25 cellular contexts compared by ENCODE assay signal in genomic region chr17:55584861-55585260, GRCh38.
"Had no signal": no experiment of that assay in that cellular context is flagged by ENCODE, and none has a peak within 500 bp of the region (broad histone marks: within the 10 kb centered on the region; RNA-seq: fewer than 3 reads in every experiment).

No MANE protein-coding gene starts in this region.

- FAIRE-seq: urothelium cell line had no signal

- H3K4me3 Mint-ChIP-seq: immature natural killer cell; mesothelial cell of epicardium; naive thymus-derived CD8-positive, alpha-beta T cell; stimulated activated naive CD8-positive, alpha-beta T cell treated with anti-CD3 and anti-CD28 coated beads, Interleukin-15, amount 100 ng/mL, for 72 hours had no signal

- H3K27ac ChIP-seq: dorsolateral prefrontal cortex, neutrophil, thyroid gland had no signal

- H3K27me3 ChIP-seq: dorsolateral prefrontal cortex, pancreas, thyroid gland had no signal

- H3K4me1 Mint-ChIP-seq: immature natural killer cell; stimulated activated naive CD8-positive, alpha-beta T cell treated with anti-CD3 and anti-CD28 coated beads, Interleukin-15, amount 100 ng/mL, for 72 hours had no signal

- H3K36me3 ChIP-seq: neutrophil, pancreas, thyroid gland had no signal

- ATAC-seq: left colon; left ventricle myocardium superior; mucosa of descending colon; naive thymus-derived CD8-positive, alpha-beta T cell; sciatic nerve; stimulated activated naive CD8-positive, alpha-beta T cell treated with anti-CD3 and anti-CD28 coated beads, Interleukin-15, amount 100 ng/mL, for 72 hours had no signal

- H3K27ac Mint-ChIP-seq: immature natural killer cell; mesothelial cell of epicardium; naive thymus-derived CD8-positive, alpha-beta T cell; stimulated activated naive CD8-positive, alpha-beta T cell treated with anti-CD3 and anti-CD28 coated beads, Interleukin-15, amount 100 ng/mL, for 72 hours had no signal

- DNase-seq: dorsolateral prefrontal cortex; effector CD4-positive, alpha-beta T cell; hypothalamus; immature natural killer cell; islet precursor cell; kidney glomerular epithelial cell; left colon; left ventricle myocardium superior; mesenchymal stem cell; mucosa of descending colon; naive thymus-derived CD8-positive, alpha-beta T cell; pancreas; stimulated activated CD4-positive, alpha-beta T cell treated with anti-CD3 and anti-CD28 coated beads, Interleukin-12 subunit alpha, Interleukin-12 subunit beta, amount 100 ng/mL, for 4 hours; stimulated activated CD4-positive, alpha-beta T cell treated with anti-CD3 and anti-CD28 coated beads, Interleukin-1b, Interleukin-23, amount 100 ng/mL, for 48 hours; stimulated activated CD4-positive, alpha-beta T cell treated with anti-CD3 and anti-CD28 coated beads, Interleukin-4, amount 100 ng/mL, for 1 hour; stimulated activated CD8-positive, alpha-beta memory T cell treated with anti-CD3 and anti-CD28 coated beads, Interleukin-4, amount 100 ng/mL, for 48 hours; stimulated activated naive CD4-positive, alpha-beta T cell; stimulated activated naive CD8-positive, alpha-beta T cell treated with anti-CD3 and anti-CD28 coated beads, Interleukin-15, amount 100 ng/mL, for 72 hours; thyroid gland; trophoblast cell had no signal

- H3K4me3 ChIP-seq: dorsolateral prefrontal cortex, mucosa of descending colon, pancreas, smooth muscle cell, thyroid gland had no signal

- H3K9me3 Mint-ChIP-seq: mesothelial cell of epicardium; naive thymus-derived CD8-positive, alpha-beta T cell; stimulated activated naive CD8-positive, alpha-beta T cell treated with anti-CD3 and anti-CD28 coated beads, Interleukin-15, amount 100 ng/mL, for 72 hours had no signal

- H3K4me2 ChIP-seq: smooth muscle cell had no signal

- H3K4me1 ChIP-seq: pancreas had no signal

- H3K36me3 Mint-ChIP-seq: immature natural killer cell; mesothelial cell of epicardium; naive thymus-derived CD8-positive, alpha-beta T cell had no signal

- H3K9me3 ChIP-seq: mucosa of descending colon, neutrophil, pancreas, thyroid gland had no signal
